Comparison of ENCODE assay signal across 25 cellular contexts in the genomic region with DNA sequence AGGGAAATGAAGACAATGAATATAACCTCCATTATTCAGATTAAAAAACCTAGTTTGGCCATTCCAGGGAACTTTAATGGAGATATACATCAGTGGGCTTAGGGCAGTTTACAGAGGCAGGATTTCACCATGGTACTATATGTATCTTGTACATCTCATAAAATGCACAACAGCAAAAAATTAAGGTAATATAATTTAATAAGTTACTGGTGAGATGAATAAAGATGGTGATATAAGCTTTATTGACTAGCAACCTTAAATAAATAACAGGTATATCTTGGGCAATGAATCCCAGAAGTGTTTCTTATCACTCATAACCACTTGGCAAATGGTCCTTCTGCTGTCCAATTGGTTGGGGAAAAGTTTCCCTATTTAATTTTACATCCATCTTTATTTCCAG. TPM values are rescaled to one million over a fixed set of nuclear protein-coding genes. Genes with fewer than 3 reads are reported as not detected.
A peak's percentile ranks its signal among the peaks of the same experiment; 100 is the strongest.
DNase-seq lines count a peak whose midpoint lies in the region; ATAC-seq, FAIRE-seq and TF ChIP-seq lines count a peak whose summit lies in the region.
"Had no signal": no experiment of that assay in that cellular context is flagged by ENCODE, and none has a peak within 500 bp of the region (broad histone marks: within the 10 kb centered on the region; RNA-seq: fewer than 3 reads in every experiment).

No MANE protein-coding gene starts in this region.

- ATAC-seq in left colon (peak; percentile 59), gastrocnemius medialis (no peak)
- no peak for ATAC-seq in naive thymus-derived CD4-positive, alpha-beta T cell
- ATAC-seq: CD8-positive, alpha-beta T cell; GM12878 had no signal

- peak overlapping the region in 3 of 4 donors; percentile 96 to 100 (median 97) for H3K27ac ChIP-seq in gastrocnemius medialis
- no peak overlapping the region for H3K27ac ChIP-seq in naive thymus-derived CD4-positive, alpha-beta T cell (ENCODE audit: low read depth, low read length)
- H3K27ac ChIP-seq: 22Rv1, BLaER1, C4-2B, GM23248 had no signal

- H3K4me1 Mint-ChIP-seq in naive thymus-derived CD4-positive, alpha-beta T cell, result peaks cover 0 to 7% (median 0%) of the 10 kb centered on the region in 7 donors
- H3K4me1 Mint-ChIP-seq: B cell; CD4-positive, CD25-positive, alpha-beta regulatory T cell had no signal

- peak; percentile 55 for FAIRE-seq in D721Med (lab: Jason Lieb, UNC)
- FAIRE-seq in frontal cortex (lab: Jason Lieb, UNC), result no peak
- FAIRE-seq: A204.1, GM12878, GM19239, H1 had no signal

- CTCF ChIA-PET in naive thymus-derived CD4-positive, alpha-beta T cell (lab: Charles Lee), result interaction anchor here (0.7 to 1.0 kb wide), 3 partner anchors 21 to 228 kb away, joined by 3 to 4 read pairs (median 3); no protein-coding TSS in a partner anchor

- no peaks in the 10 kb centered on the region for H3K36me3 ChIP-seq in gastrocnemius medialis
- no peaks in the 10 kb centered on the region for H3K36me3 ChIP-seq in naive thymus-derived CD4-positive, alpha-beta T cell (ENCODE audit: control insufficient read depth in 2 of 3, insufficient read depth in 3 of 3, low read length in 3 of 3)
- H3K36me3 ChIP-seq: BLaER1 had no signal

- no peaks in the 10 kb centered on the region for H3K9me3 Mint-ChIP-seq in naive thymus-derived CD4-positive, alpha-beta T cell
- H3K9me3 Mint-ChIP-seq: CD4-positive, CD25-positive, alpha-beta regulatory T cell; CD8-positive, alpha-beta T cell had no signal

- no peaks in the 10 kb centered on the region for H3K36me3 Mint-ChIP-seq in naive thymus-derived CD4-positive, alpha-beta T cell
- H3K36me3 Mint-ChIP-seq: CD4-positive, CD25-positive, alpha-beta regulatory T cell; CD8-positive, alpha-beta T cell had no signal

- no peak overlapping the region for H3K4me3 Mint-ChIP-seq in naive thymus-derived CD4-positive, alpha-beta T cell
- H3K4me3 Mint-ChIP-seq: B cell; CD4-positive, CD25-positive, alpha-beta regulatory T cell; CD8-positive, alpha-beta T cell had no signal

- no peaks in the 10 kb centered on the region for H3K27me3 ChIP-seq in gastrocnemius medialis
- peaks cover 0 to 4% of the 10 kb centered on the region in 2 donors for H3K27me3 ChIP-seq in naive thymus-derived CD4-positive, alpha-beta T cell (ENCODE audit: control insufficient read depth in 2 of 2, insufficient read depth in 2 of 2, low read length in 2 of 2)
- H3K27me3 ChIP-seq: BLaER1 had no signal

- intact Hi-C loops in left colon (cut with DNase I, micrococcal nuclease), result loop anchor here in 1 of 2 donors (2.0 to 10.0 kb wide), 2 partner anchors 529 to 743 kb away; no protein-coding TSS in a partner anchor
- intact Hi-C loops in gastrocnemius medialis (cut with DNase I; ENCODE audit: low total_unique reads), result loop anchor here (5.0 kb wide), 3 partner anchors 287 to 762 kb away; partner anchors contain the start of genes BLZF1 and NME7
- intact Hi-C loops in naive thymus-derived CD4-positive, alpha-beta T cell (cut with micrococcal nuclease), result loop anchor here (10.0 kb wide), 4 partner anchors 261 to 1109 kb away; partner anchors contain the start of genes ATP1B1 (in 1 of the 2) and SELL (in 1 of the 2)

- H3K27me3 Mint-ChIP-seq in naive thymus-derived CD4-positive, alpha-beta T cell, result peaks cover 0 to 30% (median 6%) of the 10 kb centered on the region in 5 donors

- H3K4me1 ChIP-seq in gastrocnemius medialis, result peaks cover 42 to 49% of the 10 kb centered on the region in 2 donors
- H3K4me1 ChIP-seq in naive thymus-derived CD4-positive, alpha-beta T cell (ENCODE audit: control insufficient read depth in 2 of 2, insufficient read depth in 2 of 2, low read length in 2 of 2), result no peaks in the 10 kb centered on the region
- H3K4me1 ChIP-seq: BLaER1, Caco-2 had no signal

- DNase-seq in D721Med (ENCODE audit: insufficient read length, low spot score) (no peak), left colon (no peak), gastrocnemius medialis (no peak), frontal cortex (ENCODE audit: low spot score in 2 of 2) (no peak), NCI-H146 treated with DMSO at 0.1 percent for 48 hours (lab: John Stamatoyannopoulos, UW; ENCODE audit: unreplicated experiment) (no peak)
- no peak for DNase-seq in naive thymus-derived CD4-positive, alpha-beta T cell
- DNase-seq: Caco-2; CD4-positive, CD25-positive, alpha-beta regulatory T cell; CD8-positive, alpha-beta T cell; DMS 273 treated with DMSO at 0.1 percent for 48 hours; DMS79; EL; GDM1; GM23248; H7; HCEC 1CT had no signal

- TF ChIP-seq POLR2A in gastrocnemius medialis (IDR thresholded peaks at IDR 0.05), result no peak

- no peak overlapping the region for H3K4me3 ChIP-seq in gastrocnemius medialis
- H3K4me3 ChIP-seq in naive thymus-derived CD4-positive, alpha-beta T cell (ENCODE audit: low read length), result no peak overlapping the region
- H3K4me3 ChIP-seq: BLaER1, GM12878, GM23248 had no signal

- in situ Hi-C loops in gastrocnemius medialis (cut with MboI; ENCODE audit: low sequenced_read_pairs in 4 of 4), result loop anchor here in 3 of 4 donors (10.0 to 25.0 kb wide), 6 partner anchors 289 to 939 kb away; partner anchors contain the start of gene SLC19A2 (in 2 of the 3)

- H3K27ac Mint-ChIP-seq in naive thymus-derived CD4-positive, alpha-beta T cell, result no peak overlapping the region
- H3K27ac Mint-ChIP-seq: B cell; CD8-positive, alpha-beta T cell had no signal

- POLR2A ChIA-PET in naive thymus-derived CD4-positive, alpha-beta T cell (lab: Charles Lee), result no interaction called here

- H3K9me3 ChIP-seq in gastrocnemius medialis, result no peaks in the 10 kb centered on the region
- no peaks in the 10 kb centered on the region for H3K9me3 ChIP-seq in naive thymus-derived CD4-positive, alpha-beta T cell (ENCODE audit: control insufficient read depth in 2 of 3, low read length in 3 of 3)
- H3K9me3 ChIP-seq: BLaER1, Caco-2 had no signal

- TF ChIP-seq CTCF in D721Med (IDR thresholded peaks at IDR 0.05; ENCODE audit: insufficient read depth, missing control alignments), result no peak
- no peak for TF ChIP-seq CTCF in gastrocnemius medialis (IDR thresholded peaks at IDR 0.05 in 4 of 5, conservative IDR thresholded peaks at IDR 0.05 in 1 of 5)

RNA-seq across cellular contexts. Expression of gene XCL1, which starts 29.0 kb away (rescaled TPM):
- total RNA-seq in left colon (under 1 TPM in 1 of 2 donors, not detected in 1; 0.24 TPM), gastrocnemius medialis (not detected), frontal cortex (not detected)
- 1 to 10 TPM in 2 of 5 experiments, under 1 TPM in 2, not detected in 1; 0.32 to 2.6 (median 1.4) TPM for total RNA-seq in naive thymus-derived CD4-positive, alpha-beta T cell
- under 1 TPM in 1 of 2 donors, not detected in 1; 0.15 TPM for polyA plus RNA-seq in naive thymus-derived CD4-positive, alpha-beta T cell
- total RNA-seq: B cell; CD4-positive, CD25-positive, alpha-beta regulatory T cell; GM23248 had no signal
- polyA plus RNA-seq: AG04450; CD4-positive, CD25-positive, alpha-beta regulatory T cell; GM23248 had no signal
